ENCODE assay signal across 1 cellular context in the genomic region with DNA sequence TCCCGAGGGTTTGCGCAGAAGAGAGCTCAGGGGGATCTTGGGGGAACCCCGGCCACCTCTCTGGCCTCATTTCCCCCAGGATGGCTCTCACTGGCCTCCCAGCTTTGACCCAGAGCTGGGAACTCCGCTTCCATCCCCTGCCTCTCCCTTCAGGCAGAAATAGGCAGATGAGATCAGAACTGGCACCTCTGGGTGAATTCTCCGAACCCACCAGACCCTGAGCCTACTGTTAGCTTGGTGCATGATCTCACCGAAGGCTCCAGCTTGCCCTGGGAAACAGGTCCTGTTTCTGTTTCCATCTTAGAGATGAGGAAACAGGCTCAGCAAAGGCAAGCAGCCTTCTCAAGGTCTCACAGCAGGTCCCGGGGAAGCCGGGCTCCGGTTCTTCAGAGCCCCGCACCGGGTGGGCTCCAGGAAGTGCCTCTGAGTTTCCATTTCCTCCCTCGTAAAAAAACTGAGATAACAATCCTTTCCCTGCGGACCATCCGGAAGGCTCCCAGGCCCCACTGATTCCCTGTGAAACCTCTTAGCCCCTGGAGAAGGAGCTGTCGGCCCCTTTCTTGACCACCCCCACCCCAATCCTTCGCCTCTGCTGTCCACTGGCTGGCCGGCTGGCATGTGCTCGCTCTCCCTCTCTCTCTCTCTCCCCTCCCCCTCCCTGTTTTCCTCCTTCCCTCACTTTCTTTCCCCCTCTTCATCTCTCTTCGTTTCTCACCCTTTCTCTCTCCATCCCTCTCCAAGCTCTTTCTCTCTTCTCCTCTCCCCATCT.
TF ChIP-seq lines count a peak whose summit lies in the region.

No MANE protein-coding gene starts in this region.

TF ChIP-seq in IMR-90, 13 proteins besides CTCF, POLR2A, EP300 and RAD21:
- TF ChIP-seq CEBPB (IDR thresholded peaks at IDR 0.05; ENCODE audit: low read depth, low read length) (no peak), MXI1 (IDR thresholded peaks at IDR 0.05; ENCODE audit: borderline replicate concordance, low read depth, low read length) (0 out of 2 replicates have a peak, but pooled peaks have one; percentile 17), SMC3 (IDR thresholded peaks at IDR 0.05; ENCODE audit: low read depth, low read length) (no peak), RFX5 (IDR thresholded peaks at IDR 0.05; ENCODE audit: low read depth, low read length) (no peak), BHLHE40 (IDR thresholded peaks at IDR 0.05; ENCODE audit: low read depth, low read length) (no peak), MAFK (IDR thresholded peaks at IDR 0.05; ENCODE audit: low read depth, low read length) (no peak)
